8 cellular contexts compared by ENCODE assay signal in genomic region chr13:113816925-113817859, GRCh38. TPM values are rescaled to one million over a fixed set of nuclear protein-coding genes. Genes with fewer than 3 reads are reported as not detected.
DNase-seq lines count a peak whose midpoint lies in the region; ATAC-seq and TF ChIP-seq lines count a peak whose summit lies in the region.

No MANE protein-coding gene starts in this region.

- H3K4me3 ChIP-seq in lower leg skin (ENCODE audit: low read depth, poor library complexity, severe bottlenecking): no peak overlapping the region

- TF ChIP-seq CTCF in lower leg skin (IDR thresholded peaks at IDR 0.05): peak in 1 of 3 donors; percentile 60

- ATAC-seq in HG02642 (IDR thresholded peaks at IDR 0.05; ENCODE audit: poor library complexity, unreplicated experiment): peak; percentile 46

- TF ChIP-seq POLR2A in lower leg skin (IDR thresholded peaks at IDR 0.05): no peak

- DNase-seq in DMS 273 treated with DMSO at 0.1 percent for 48 hours (lab: John Stamatoyannopoulos, UW) (peak; percentile 23), NCI-H226 (peak; percentile 46), dermis blood vessel endothelial cell (peak; percentile 92), lower leg skin (ENCODE audit: low spot score in 2 of 2) (peak; percentile 90 to 97), KG1 (lab: John Stamatoyannopoulos, UW) (no peak)
- DNase-seq in activated CD4-positive, alpha-beta T cell treated with anti-CD3 and anti-CD28 coated beads, Interleukin-2, amount 50 U/mL, for 1 hour: peak; percentile 89
- DNase-seq in stimulated activated CD8-positive, alpha-beta memory T cell treated with anti-CD3 and anti-CD28 coated beads, Interleukin-12 subunit alpha, Interleukin-12 subunit beta, amount 100 ng/mL, for 1 hour (ENCODE audit: low read depth): peak; percentile 74

- 16% methylated on average over 19 to 24 of the region's 25 CpGs for WGBS in lower leg skin, 2 donors

- intact Hi-C loops in lower leg skin (cut with DNase I; ENCODE audit: low total_unique reads): loop anchor here (5.0 kb wide), 1 partner anchor 130 kb away; no protein-coding TSS in a partner anchor

RNA-seq across cellular contexts. Expression of gene GAS6, which starts 46.7 kb away (rescaled TPM):
- total RNA-seq in dermis blood vessel endothelial cell (147 and 174 TPM in 2 replicates), lower leg skin (100 to 1,000 TPM; 176 to 307 (median 213) TPM)

RNA-seq across cellular contexts. Expression of gene TMEM255B, which starts 58.2 kb away (rescaled TPM):
- total RNA-seq in dermis blood vessel endothelial cell (45.1 and 72.3 TPM in 2 replicates), lower leg skin (1 to 10 TPM; 2.0 to 4.8 (median 3.4) TPM)
